ENCODE assay signal across 9 cellular contexts in genomic region chr17:27206447-27206846, GRCh38.
A peak's percentile ranks its signal among the peaks of the same experiment; 100 is the strongest.
DNase-seq lines count a peak whose midpoint lies in the region; ATAC-seq and TF ChIP-seq lines count a peak whose summit lies in the region.
"Had no signal": no experiment of that assay in that cellular context is flagged by ENCODE, and none has a peak within 500 bp of the region (broad histone marks: within the 10 kb centered on the region; RNA-seq: fewer than 3 reads in every experiment).

No MANE protein-coding gene starts in this region.

- H3K36me3 ChIP-seq in SU-DHL-6 (ENCODE audit: low read length) (no peaks in the 10 kb centered on the region), left lung (no peaks in the 10 kb centered on the region)

- H3K4me1 ChIP-seq in left lung: no peaks in the 10 kb centered on the region

- H3K27ac ChIP-seq in SU-DHL-6 (ENCODE audit: low read depth, low read length) (no peak overlapping the region), left lung (no peak overlapping the region)

- H3K4me3 ChIP-seq in SU-DHL-6 (ENCODE audit: insufficient read depth, low read length, poor library complexity, severe bottlenecking) (no peak overlapping the region), left lung (no peak overlapping the region)

- TF ChIP-seq EP300 in Ishikawa (IDR thresholded peaks at IDR 0.05; ENCODE audit: borderline replicate concordance): no peak

- TF ChIP-seq CTCF in SU-DHL-6 (IDR thresholded peaks at IDR 0.05; ENCODE audit: insufficient read depth, low read length, poor library complexity, severe bottlenecking) (peak; percentile 54), left lung (IDR thresholded peaks at IDR 0.05) (no peak)

- no peak overlapping the region for H3K4me2 ChIP-seq in SU-DHL-6 (ENCODE audit: low read depth, low read length, poor library complexity, severe bottlenecking)

- no peaks in the 10 kb centered on the region for H4K20me1 ChIP-seq in SU-DHL-6 (ENCODE audit: low read depth, low read length)

- DNase-seq in EH (ENCODE audit: low read depth) (peak; percentile 14), left lung (no peak), DMS79 (lab: John Stamatoyannopoulos, UW) (no peak)
- DNase-seq: activated CD8-positive, alpha-beta memory T cell treated with anti-CD3 and anti-CD28 coated beads, Interleukin-2, amount 10 ng/mL, durations not matched to agents 7 days and 5 days; NCI-H510A had no signal

- TF ChIP-seq RAD21 in Ishikawa (IDR thresholded peaks at IDR 0.05; ENCODE audit: low read depth): 0 out of 2 replicates have a peak, but pooled peaks have one; percentile 14

- intact Hi-C loops in left lung (cut with DNase I): no loop called here

- H3K9me3 ChIP-seq in SU-DHL-6 (ENCODE audit: insufficient read depth, low read length) (no peaks in the 10 kb centered on the region), left lung (no peaks in the 10 kb centered on the region)

- H3F3A ChIP-seq in SU-DHL-6 (ENCODE audit: insufficient read depth): no peaks in the 10 kb centered on the region

- H3K79me2 ChIP-seq in SU-DHL-6 (ENCODE audit: insufficient read depth, low read length): no peaks in the 10 kb centered on the region

- no peaks in the 10 kb centered on the region for H3K27me3 ChIP-seq in SU-DHL-6 (ENCODE audit: low read length)
- no peaks in the 10 kb centered on the region for H3K27me3 ChIP-seq in left lung

- H2AFZ ChIP-seq in SU-DHL-6 (ENCODE audit: low read depth, low read length, severe bottlenecking): peak overlapping the region; percentile 5

- H3K9ac ChIP-seq in SU-DHL-6 (ENCODE audit: low read length): no peak overlapping the region

- no peaks in the 10 kb centered on the region for H3K9me2 ChIP-seq in SU-DHL-6 (replicated peaks; ENCODE audit: insufficient read depth, low read length)

- peak; percentile 44 for ATAC-seq in left lung
- ATAC-seq in GM18873 (IDR thresholded peaks at IDR 0.05; ENCODE audit: low FRiP score, unreplicated experiment): no peak
- no peak for ATAC-seq in GM19463 (IDR thresholded peaks at IDR 0.05; ENCODE audit: unreplicated experiment)
- ATAC-seq: activated CD8-positive, alpha-beta memory T cell treated with anti-CD3 and anti-CD28 coated beads, Interleukin-2, amount 10 ng/mL, durations not matched to agents 7 days and 5 days had no signal

TF ChIP-seq in Ishikawa, 13 proteins besides CTCF, POLR2A, EP300 and RAD21:
- TF ChIP-seq TCF12 (IDR thresholded peaks at IDR 0.05; ENCODE audit: low read depth) (no peak), EGR1 (IDR thresholded peaks at IDR 0.05) (no peak), FOXM1 (IDR thresholded peaks at IDR 0.05; ENCODE audit: borderline replicate concordance, low read depth) (no peak), TAF1 (IDR thresholded peaks at IDR 0.05; ENCODE audit: low read depth) (no peak), CEBPB (IDR thresholded peaks at IDR 0.05) (no peak), MAX (IDR thresholded peaks at IDR 0.05) (no peak), YY1 (IDR thresholded peaks at IDR 0.05; ENCODE audit: low read depth) (no peak), NFIC (IDR thresholded peaks at IDR 0.05) (no peak), CREB1 (IDR thresholded peaks at IDR 0.05; ENCODE audit: low read depth) (no peak), TEAD4 (IDR thresholded peaks at IDR 0.05) (no peak), ZBTB7A (IDR thresholded peaks at IDR 0.05; ENCODE audit: low read depth) (no peak)
- TF ChIP-seq, protein P1, sequence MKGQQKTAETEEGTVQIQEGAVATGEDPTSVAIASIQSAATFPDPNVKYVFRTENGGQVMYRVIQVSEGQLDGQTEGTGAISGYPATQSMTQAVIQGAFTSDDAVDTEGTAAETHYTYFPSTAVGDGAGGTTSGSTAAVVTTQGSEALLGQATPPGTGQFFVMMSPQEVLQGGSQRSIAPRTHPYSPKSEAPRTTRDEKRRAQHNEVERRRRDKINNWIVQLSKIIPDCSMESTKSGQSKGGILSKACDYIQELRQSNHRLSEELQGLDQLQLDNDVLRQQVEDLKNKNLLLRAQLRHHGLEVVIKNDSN (IDR thresholded peaks at IDR 0.05): no peak
- TF ChIP-seq, protein P2, sequence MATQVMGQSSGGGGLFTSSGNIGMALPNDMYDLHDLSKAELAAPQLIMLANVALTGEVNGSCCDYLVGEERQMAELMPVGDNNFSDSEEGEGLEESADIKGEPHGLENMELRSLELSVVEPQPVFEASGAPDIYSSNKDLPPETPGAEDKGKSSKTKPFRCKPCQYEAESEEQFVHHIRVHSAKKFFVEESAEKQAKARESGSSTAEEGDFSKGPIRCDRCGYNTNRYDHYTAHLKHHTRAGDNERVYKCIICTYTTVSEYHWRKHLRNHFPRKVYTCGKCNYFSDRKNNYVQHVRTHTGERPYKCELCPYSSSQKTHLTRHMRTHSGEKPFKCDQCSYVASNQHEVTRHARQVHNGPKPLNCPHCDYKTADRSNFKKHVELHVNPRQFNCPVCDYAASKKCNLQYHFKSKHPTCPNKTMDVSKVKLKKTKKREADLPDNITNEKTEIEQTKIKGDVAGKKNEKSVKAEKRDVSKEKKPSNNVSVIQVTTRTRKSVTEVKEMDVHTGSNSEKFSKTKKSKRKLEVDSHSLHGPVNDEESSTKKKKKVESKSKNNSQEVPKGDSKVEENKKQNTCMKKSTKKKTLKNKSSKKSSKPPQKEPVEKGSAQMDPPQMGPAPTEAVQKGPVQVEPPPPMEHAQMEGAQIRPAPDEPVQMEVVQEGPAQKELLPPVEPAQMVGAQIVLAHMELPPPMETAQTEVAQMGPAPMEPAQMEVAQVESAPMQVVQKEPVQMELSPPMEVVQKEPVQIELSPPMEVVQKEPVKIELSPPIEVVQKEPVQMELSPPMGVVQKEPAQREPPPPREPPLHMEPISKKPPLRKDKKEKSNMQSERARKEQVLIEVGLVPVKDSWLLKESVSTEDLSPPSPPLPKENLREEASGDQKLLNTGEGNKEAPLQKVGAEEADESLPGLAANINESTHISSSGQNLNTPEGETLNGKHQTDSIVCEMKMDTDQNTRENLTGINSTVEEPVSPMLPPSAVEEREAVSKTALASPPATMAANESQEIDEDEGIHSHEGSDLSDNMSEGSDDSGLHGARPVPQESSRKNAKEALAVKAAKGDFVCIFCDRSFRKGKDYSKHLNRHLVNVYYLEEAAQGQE (IDR thresholded peaks at IDR 0.05; ENCODE audit: low read depth): no peak
